ENCODE assay signal across 15 cellular contexts in genomic region chr10:46558411-46559185, GRCh38. TPM values are rescaled to one million over a fixed set of nuclear protein-coding genes. Genes with fewer than 3 reads are reported as not detected.
DNase-seq lines count a peak whose midpoint lies in the region; ATAC-seq and TF ChIP-seq lines count a peak whose summit lies in the region.
"Had no signal": no experiment of that assay in that cellular context is flagged by ENCODE, and none has a peak within 500 bp of the region (broad histone marks: within the 10 kb centered on the region; RNA-seq: fewer than 3 reads in every experiment).

No MANE protein-coding gene starts in this region.

- no peaks in the 10 kb centered on the region for H3K9me3 Mint-ChIP-seq in WTC11
- H3K9me3 Mint-ChIP-seq: activated T-cell treated with anti-CD3 and anti-CD28 coated beads, Interleukin-2, amount 50 U/mL, for 72 hours; dendritic cell treated with granulocyte-macrophage colony-stimulating factor and Interleukin-4, amounts not matched to agents 40 ng/mL and 50 ng/mL, for 4 days had no signal

- no peaks in the 10 kb centered on the region for H4K20me1 ChIP-seq in mammary epithelial cell (ENCODE audit: insufficient read depth, low read length)
- H4K20me1 ChIP-seq: BLaER1 had no signal

- no peaks in the 10 kb centered on the region for H3K4me1 ChIP-seq in breast epithelium
- H3K4me1 ChIP-seq in mammary epithelial cell (ENCODE audit: insufficient read depth, low read length): peaks cover 6% of the 10 kb centered on the region
- peaks cover 0 to 10% of the 10 kb centered on the region in 2 donors for H3K4me1 ChIP-seq in lung (ENCODE audit: control insufficient read depth in 2 of 2, insufficient read depth in 2 of 2, low read length in 2 of 2)
- peaks cover 0 to 19% (median 12%) of the 10 kb centered on the region in 4 donors for H3K4me1 ChIP-seq in tibial artery

- H3K4me1 Mint-ChIP-seq in WTC11: peaks cover 9% of the 10 kb centered on the region

- POLR2A ChIA-PET in WTC11 (lab: Charles Lee): no interaction called here

- 86% methylated on average over 9 of the region's 9 CpGs for WGBS in mammary epithelial cell (ENCODE audit: low coverage, missing lambda C conversion rate)
- WGBS in lung, 2 donors: 65 to 76% methylated on average over 9 of the region's 9 CpGs

- dilution Hi-C loops in mammary epithelial cell (cut with HindIII; ENCODE audit: low sequenced_read_pairs): no loop called here

- intact Hi-C loops in breast epithelium (cut with DNase I; ENCODE audit: low total_unique reads) (no loop called here), mammary epithelial cell (cut with micrococcal nuclease) (loop anchor here (10.0 kb wide), 1 partner anchor 324 kb away; no protein-coding TSS in a partner anchor), tibial artery (cut with DNase I; ENCODE audit: low total_unique reads) (no loop called here)

- H3K27me3 Mint-ChIP-seq in WTC11 (ENCODE audit: low read depth): no peaks in the 10 kb centered on the region; the same call in none of the 2 replicates

- no peak overlapping the region for H3K9ac ChIP-seq in mammary epithelial cell (ENCODE audit: insufficient read depth, low read length)
- H3K9ac ChIP-seq: BLaER1 had no signal

- H3K4me3 Mint-ChIP-seq in WTC11: no peak overlapping the region
- H3K4me3 Mint-ChIP-seq: dendritic cell treated with granulocyte-macrophage colony-stimulating factor and Interleukin-4, amounts not matched to agents 40 ng/mL and 50 ng/mL, for 4 days had no signal

- CTCF ChIA-PET in mammary epithelial cell (lab: Charles Lee; ENCODE audit: low non-redundant PET) (no interaction called here), WTC11 (lab: Charles Lee) (interaction anchor here (1.1 kb wide), 1 partner anchor 13 kb away, joined by 3 read pairs; no protein-coding TSS in a partner anchor)

- no peaks in the 10 kb centered on the region for H3K36me3 Mint-ChIP-seq in WTC11

- H3K4me3 ChIP-seq in breast epithelium (no peak overlapping the region), mammary epithelial cell (replicated peaks in 1 of 3; ENCODE audit: insufficient read depth in 1 of 3, low read depth in 2 of 3, low read length in 3 of 3) (no peak overlapping the region), lung (no peak overlapping the region), tibial artery (no peak overlapping the region), H7 (ENCODE audit: insufficient read depth, low read depth, low read length) (no peak overlapping the region)
- H3K4me3 ChIP-seq: BLaER1, gastroesophageal sphincter, upper lobe of left lung had no signal

- no peak overlapping the region for H2AFZ ChIP-seq in mammary epithelial cell (ENCODE audit: low read depth, low read length)

- H3K9me3 ChIP-seq in breast epithelium: no peaks in the 10 kb centered on the region
- no peaks in the 10 kb centered on the region for H3K9me3 ChIP-seq in mammary epithelial cell (replicated peaks; ENCODE audit: insufficient read depth, low read length)
- peaks cover 0 to 3% of the 10 kb centered on the region in 2 donors for H3K9me3 ChIP-seq in lung (ENCODE audit: control insufficient read depth in 2 of 2, insufficient read depth in 1 of 2, low read length in 1 of 2)
- no peaks in the 10 kb centered on the region for H3K9me3 ChIP-seq in tibial artery
- H3K9me3 ChIP-seq: gastroesophageal sphincter, upper lobe of left lung had no signal

- peaks cover 0 to 26% of the 10 kb centered on the region in 2 donors for H3K27me3 ChIP-seq in breast epithelium
- peaks cover 24% of the 10 kb centered on the region for H3K27me3 ChIP-seq in mammary epithelial cell (ENCODE audit: insufficient read depth, low read length)
- no peaks in the 10 kb centered on the region for H3K27me3 ChIP-seq in lung (ENCODE audit: control insufficient read depth, insufficient read depth)
- H3K27me3 ChIP-seq in tibial artery: peaks cover 7 to 54% of the 10 kb centered on the region in 2 donors
- H3K27me3 ChIP-seq in H7 (ENCODE audit: control insufficient read depth, insufficient read depth, low read length): peaks cover 35% of the 10 kb centered on the region

- H3K79me2 ChIP-seq in mammary epithelial cell (ENCODE audit: insufficient read depth, low read length): no peaks in the 10 kb centered on the region

- ATAC-seq in WTC11: no peak
- no peak for ATAC-seq in lung (ENCODE audit: insufficient read depth, low FRiP score)
- ATAC-seq in GM18870 (IDR thresholded peaks at IDR 0.05; ENCODE audit: unreplicated experiment): no peak
- ATAC-seq: activated T-cell treated with anti-CD3 and anti-CD28 coated beads, Interleukin-2, amount 50 U/mL, for 72 hours; gastroesophageal sphincter had no signal

- no peak overlapping the region for H3K27ac ChIP-seq in breast epithelium
- no peak overlapping the region for H3K27ac ChIP-seq in mammary epithelial cell (ENCODE audit: insufficient read depth, low read depth, low read length)
- no peak overlapping the region for H3K27ac ChIP-seq in lung (ENCODE audit: low read depth in 1 of 2, low read length in 1 of 2)
- no peak overlapping the region for H3K27ac ChIP-seq in tibial artery
- H3K27ac ChIP-seq: BLaER1, gastroesophageal sphincter, upper lobe of left lung had no signal

- TF ChIP-seq POLR2A in breast epithelium (IDR thresholded peaks at IDR 0.05): no peak

- no peak overlapping the region for H3K27ac Mint-ChIP-seq in WTC11
- H3K27ac Mint-ChIP-seq: activated T-cell treated with anti-CD3 and anti-CD28 coated beads, Interleukin-2, amount 50 U/mL, for 72 hours; dendritic cell treated with granulocyte-macrophage colony-stimulating factor and Interleukin-4, amounts not matched to agents 40 ng/mL and 50 ng/mL, for 4 days had no signal

- TF ChIP-seq CTCF in breast epithelium (IDR thresholded peaks at IDR 0.05) (no peak), mammary epithelial cell (conservative IDR thresholded peaks at IDR 0.05 in 1 of 2, IDR thresholded peaks at IDR 0.05 in 1 of 2; ENCODE audit: extremely low read depth in 1 of 2, insufficient read depth in 1 of 2, low read depth in 1 of 2, low read length in 2 of 2) (no peak), WTC11 (IDR thresholded peaks at IDR 0.05) (no peak), lung (IDR thresholded peaks at IDR 0.05; ENCODE audit: control extremely low read depth, extremely low read depth) (no peak), tibial artery (IDR thresholded peaks at IDR 0.05) (no peak)

- DNase-seq in breast epithelium (ENCODE audit: low spot score in 2 of 2) (peak; percentile 18 to 50), mammary epithelial cell (no peak), WTC11 (ENCODE audit: low spot score) (peak; percentile 8), lung (ENCODE audit: low spot score) (peak; percentile 31), tibial artery (peak; percentile 18 to 61), NCI-H1092 (lab: John Stamatoyannopoulos, UW) (no peak), H7 (no peak)
- DNase-seq: activated T-cell treated with anti-CD3 and anti-CD28 coated beads, Interleukin-2, amount 50 U/mL, for 72 hours; retina had no signal

- no TSS peak for BruUV-seq in mammary epithelial cell (replicated peaks; lab: Mats Ljungman, UMichigan)

- H3K4me2 ChIP-seq in mammary epithelial cell (ENCODE audit: insufficient read depth, low read depth, low read length): no peak overlapping the region
- H3K4me2 ChIP-seq: BLaER1 had no signal

- H3K36me3 ChIP-seq in breast epithelium: no peaks in the 10 kb centered on the region
- no peaks in the 10 kb centered on the region for H3K36me3 ChIP-seq in mammary epithelial cell (ENCODE audit: insufficient read depth, low read length)
- no peaks in the 10 kb centered on the region for H3K36me3 ChIP-seq in lung (ENCODE audit: control insufficient read depth in 2 of 2, insufficient read depth in 2 of 2, low read length in 2 of 2)
- H3K36me3 ChIP-seq in tibial artery: no peaks in the 10 kb centered on the region
- peaks cover 4% of the 10 kb centered on the region for H3K36me3 ChIP-seq in H7 (replicated peaks; ENCODE audit: control insufficient read depth, insufficient read depth, low read length)
- H3K36me3 ChIP-seq: BLaER1, gastroesophageal sphincter, upper lobe of left lung had no signal

- in situ Hi-C loops in mammary epithelial cell (cut with MboI; ENCODE audit: low sequenced_read_pairs in 2 of 2): no loop called here

TF ChIP-seq in WTC11, 78 proteins besides CTCF, POLR2A, EP300 and RAD21 (continues in another document):
- no peak for TF ChIP-seq JAZF1 (CRISPR knock-in tag; IDR thresholded peaks at IDR 0.05)

RNA-seq across cellular contexts. Expression of gene GPRIN2, which starts 2.1 kb away (rescaled TPM):
- 1 to 10 TPM in 2 of 3 donors, not detected in 1; 5.9 to 6.9 TPM for total RNA-seq in breast epithelium
- total RNA-seq in mammary epithelial cell: 1 to 10 TPM in 1 of 2 donors, under 1 TPM in 1; 0.54 to 3.7 TPM
- polyA plus RNA-seq in mammary epithelial cell: 0.20 TPM
- not detected for polyA minus RNA-seq in mammary epithelial cell
- 17.5 to 22.5 TPM (median 20.9 TPM) in 3 replicates for total RNA-seq in WTC11 (2021)
- total RNA-seq in lung: 10 to 100 TPM; 23.2 to 36.5 TPM
- polyA plus RNA-seq in lung: 10 to 100 TPM; 17.7 to 35.0 TPM
- 4.3 and 4.7 TPM in 2 replicates for total RNA-seq in H7 (2014; rRNA removed; shearing (Covaris generic))
- total RNA-seq: activated T-cell treated with anti-CD3 and anti-CD28 coated beads, Interleukin-2, amount 50 U/mL, for 72 hours; lung microvascular endothelial cell had no signal

RNA-seq across cellular contexts. Expression of gene SYT15, which starts 20.3 kb away (rescaled TPM):
- total RNA-seq in breast epithelium (1 to 10 TPM; 1.6 to 5.9 (median 3.8) TPM), mammary epithelial cell (under 1 TPM; under 0.01 to 0.68 TPM), WTC11 (2021) (1.2 to 1.6 TPM (median 1.5 TPM) in 3 replicates), lung (10 to 100 TPM; 24.8 to 53.5 TPM)
- polyA plus RNA-seq in mammary epithelial cell (0.07 TPM), lung (10 to 100 TPM in 1 of 2 donors, 1 to 10 TPM in 1; 3.8 to 18.4 TPM)
- not detected for polyA minus RNA-seq in mammary epithelial cell
- 0.04 TPM in 1 of 2 replicates, not detected in the other for total RNA-seq in H7 (2014; rRNA removed; shearing (Covaris generic))

Comparison
In these comparisons a context has a peak if more than half of its experiments do, and no peak if none do; other contexts are left out.
1. DNase-seq: peak in breast epithelium (2 of 2), WTC11 (single experiment), lung (single experiment) and tibial artery (2 of 2); none in mammary epithelial cell (single experiment), NCI-H1092 (single experiment) and H7 (single experiment).